Comparison of ENCODE assay signal across 8 cellular contexts in genomic region chr20:51800769-51801219, GRCh38. TPM values are rescaled to one million over a fixed set of nuclear protein-coding genes. Genes with fewer than 3 reads are reported as not detected.
DNase-seq lines count a peak whose midpoint lies in the region; ATAC-seq, FAIRE-seq and TF ChIP-seq lines count a peak whose summit lies in the region.

No MANE protein-coding gene starts in this region.

- DNase-seq in HK-2 (ENCODE audit: unreplicated experiment) (peak; percentile 28), right cardiac atrium (no peak), NAMALWA (ENCODE audit: low spot score) (no peak), AML-193 (lab: John Stamatoyannopoulos, UW) (no peak), KBM-7 (no peak), GM12891 (ENCODE audit: insufficient read length, low spot score) (no peak)

- no peaks in the 10 kb centered on the region for H3K4me1 ChIP-seq in right cardiac atrium (ENCODE audit: control insufficient read depth, insufficient read depth, low read length)

- H3K27me3 ChIP-seq in right cardiac atrium (ENCODE audit: control insufficient read depth, insufficient read depth): no peaks in the 10 kb centered on the region

- peak overlapping the region; percentile 48 for H3K4me3 ChIP-seq in right cardiac atrium (ENCODE audit: low read length)
- H3K4me3 ChIP-seq in skin epidermis: peak overlapping the region; percentile 12 to 45 (median 37)

- ATAC-seq in right cardiac atrium: no peak

- WGBS in right cardiac atrium: under 1% methylated on average over 38 of the region's 38 CpGs

- TF ChIP-seq POLR2A in GM12891 (IDR thresholded peaks at IDR 0.05; ENCODE audit: low read depth, low read length): no peak

- H3K9me3 ChIP-seq in right cardiac atrium (ENCODE audit: control insufficient read depth, low read length): no peaks in the 10 kb centered on the region

- H3K27ac ChIP-seq in VCaP (peak overlapping the region; percentile 85), right cardiac atrium (ENCODE audit: low read length) (no peak overlapping the region), skin epidermis (peak overlapping the region in 1 of 21 experiments; percentile 30)

- intact Hi-C loops in right cardiac atrium (cut with DNase I): no loop called here

- in situ Hi-C loops in KBM-7 (cut with MboI; ENCODE audit: low pct_unique_long_range_greater_than_20kb, low sequenced_read_pairs): no loop called here

- TF ChIP-seq CTCF in VCaP (conservative IDR thresholded peaks at IDR 0.05): no peak

- no peak for FAIRE-seq in GM12891 (lab: Jason Lieb, UNC)

TF ChIP-seq in GM12891, 5 proteins besides CTCF, POLR2A, EP300 and RAD21:
- no peak for TF ChIP-seq POLR2AphosphoS5 (IDR thresholded peaks at IDR 0.05; ENCODE audit: low read depth, low read length)
- no peak for TF ChIP-seq TAF1 (IDR thresholded peaks at IDR 0.05; ENCODE audit: low read depth, low read length)
- TF ChIP-seq POU2F2 (IDR thresholded peaks at IDR 0.05; ENCODE audit: low read depth, low read length): no peak
- TF ChIP-seq PAX5 (IDR thresholded peaks at IDR 0.05; ENCODE audit: insufficient read depth, low read length, severe bottlenecking): no peak
TF ChIP-seq in GM12891: peak in this region for 0.

RNA-seq across cellular contexts. Expression of gene SALL4, which starts 1.5 kb away (rescaled TPM):
- not detected for total RNA-seq in right cardiac atrium
- polyA plus RNA-seq in right cardiac atrium: 0.09 TPM
- polyA plus RNA-seq in GM12891 (2012; ENCODE audit: low read depth, missing spikeins): 0.04 TPM

RNA-seq across cellular contexts. Expression of gene ATP9A, which starts 32.6 kb away (rescaled TPM):
- total RNA-seq in right cardiac atrium: 10 to 100 TPM; 18.4 to 23.9 (median 19.9) TPM
- polyA plus RNA-seq in right cardiac atrium: 6.2 TPM
- 0.04 TPM for polyA plus RNA-seq in GM12891 (2012; ENCODE audit: low read depth, missing spikeins)
